ENCODE assay signal across 10 cellular contexts in genomic region chr4:149676076-149676475, GRCh38.
DNase-seq lines count a peak whose midpoint lies in the region; ATAC-seq lines count a peak whose summit lies in the region.
"Had no signal": no experiment of that assay in that cellular context is flagged by ENCODE, and none has a peak within 500 bp of the region (broad histone marks: within the 10 kb centered on the region; RNA-seq: fewer than 3 reads in every experiment).

No MANE protein-coding gene starts in this region.

- in situ Hi-C loops in G401 (cut with HindIII; ENCODE audit: low sequenced_read_pairs) = no loop called here

- intact Hi-C loops in head of caudate nucleus (cut with DNase I) = no loop called here

- ATAC-seq in HG02678 (IDR thresholded peaks at IDR 0.05; ENCODE audit: unreplicated experiment) = peak; percentile 79
- ATAC-seq in HG03442 (IDR thresholded peaks at IDR 0.05; ENCODE audit: unreplicated experiment) = peak; percentile 85

- DNase-seq in NOMO-1 treated with DMSO at 0.1 percent for 48 hours (lab: John Stamatoyannopoulos, UW; ENCODE audit: unreplicated experiment) = peak; percentile 47
- no peak for DNase-seq in NOMO-1 treated with dmso at 0.1 percent for 144 hours (lab: John Stamatoyannopoulos, UW; ENCODE audit: unreplicated experiment)
- DNase-seq in DMS 273 treated with DMSO at 0.1 percent for 48 hours (lab: John Stamatoyannopoulos, UW) = no peak
- no peak for DNase-seq in activated T-cell treated with anti-CD3 and anti-CD28 coated beads, Interleukin-2, amount 50 U/mL, for 1 hour
- no peak for DNase-seq in G401 (ENCODE audit: low spot score)
- no peak for DNase-seq in head of caudate nucleus
- DNase-seq: left ventricle myocardium inferior, NCI-H1417 treated with DMSO at 0.1 percent for 48 hours had no signal
